In the genomic region with DNA sequence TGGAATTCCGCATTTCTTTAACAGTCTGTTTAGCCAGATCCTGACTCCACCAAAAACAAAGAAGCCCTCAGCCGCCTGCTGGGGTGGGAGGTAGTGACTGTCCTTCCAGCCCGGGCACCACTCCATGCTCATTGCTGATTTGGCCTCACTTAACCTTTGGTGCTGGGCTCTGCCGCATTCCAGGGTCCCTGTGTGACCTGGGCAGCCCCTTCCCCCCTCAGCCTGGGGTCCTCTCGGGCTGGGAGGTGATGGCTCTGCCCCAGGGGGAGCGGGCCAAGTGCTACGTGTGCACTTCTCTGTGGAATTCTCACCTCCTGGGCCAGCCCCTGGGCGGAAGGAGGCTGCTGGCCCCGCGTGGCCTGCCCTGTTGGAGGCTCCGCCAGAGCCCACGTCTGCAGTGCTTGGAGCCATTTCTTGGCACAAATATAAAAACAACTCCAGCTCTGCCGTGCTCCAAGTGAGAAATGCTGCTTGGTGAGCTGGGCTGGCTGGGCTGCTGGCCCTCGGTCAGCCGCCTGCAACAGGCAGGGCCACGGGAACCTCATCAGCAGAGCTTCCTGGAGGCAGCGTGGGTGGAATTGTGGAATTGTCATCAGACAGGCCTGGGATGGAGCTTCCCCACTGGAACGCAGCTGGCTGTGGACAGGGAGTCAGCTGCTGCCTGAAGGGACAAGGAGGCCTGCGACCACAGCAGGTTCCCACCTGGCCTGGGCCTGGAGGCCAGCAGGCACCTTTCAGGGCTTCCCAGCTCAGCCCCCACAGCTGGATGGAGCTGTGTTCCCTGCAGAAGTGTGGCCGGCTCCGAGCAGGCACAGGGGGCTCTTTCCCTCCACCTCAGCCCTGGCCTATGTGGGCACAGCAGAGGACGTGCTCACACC, we compare ENCODE assay signal across 11 cellular contexts.
DNase-seq lines count a peak whose midpoint lies in the region; ATAC-seq lines count a peak whose summit lies in the region.
"Had no signal": no experiment of that assay in that cellular context is flagged by ENCODE, and none has a peak within 500 bp of the region (broad histone marks: within the 10 kb centered on the region; RNA-seq: fewer than 3 reads in every experiment).

No MANE protein-coding gene starts in this region.

- ATAC-seq in right cardiac atrium = peak; percentile 69 to 85
- ATAC-seq in HG03095 (IDR thresholded peaks at IDR 0.05; ENCODE audit: unreplicated experiment) = no peak
- no peak for ATAC-seq in activated T-cell treated with anti-CD3 and anti-CD28 coated beads, Interleukin-2, amount 50 U/mL, for 4 hours
- ATAC-seq in HG03354 (IDR thresholded peaks at IDR 0.05; ENCODE audit: poor library complexity, severe bottlenecking, unreplicated experiment) = no peak

- H3K9me3 Mint-ChIP-seq in activated T-cell treated with anti-CD3 and anti-CD28 coated beads, Interleukin-2, amount 50 U/mL, for 4 hours = no peaks in the 10 kb centered on the region

- H3K27me3 Mint-ChIP-seq in activated T-cell treated with anti-CD3 and anti-CD28 coated beads, Interleukin-2, amount 50 U/mL, for 4 hours (ENCODE audit: low read depth) = no peaks in the 10 kb centered on the region

- H3K36me3 Mint-ChIP-seq in activated T-cell treated with anti-CD3 and anti-CD28 coated beads, Interleukin-2, amount 50 U/mL, for 4 hours (ENCODE audit: insufficient read depth) = no peaks in the 10 kb centered on the region

- no peaks in the 10 kb centered on the region for H3K9me3 ChIP-seq in right cardiac atrium (ENCODE audit: control insufficient read depth, low read length)
- H3K9me3 ChIP-seq: BE2C had no signal

- DNase-seq in AG20443 (ENCODE audit: low spot score) = peak; percentile 65
- DNase-seq in astrocyte of the hippocampus (ENCODE audit: low read depth, low spot score) = peak; percentile 73
- DNase-seq in right cardiac atrium = peak; percentile 58 to 91 (median 86)
- peak; percentile 88 for DNase-seq in posterior vena cava (ENCODE audit: low spot score)
- DNase-seq in activated T-cell treated with anti-CD3 and anti-CD28 coated beads, Interleukin-2, amount 50 U/mL, for 4 hours = no peak
- DNase-seq in HT-29 (ENCODE audit: low spot score) = no peak
- DNase-seq: BE2C, cortex of kidney, kidney glomerular epithelial cell had no signal

- H3K4me3 ChIP-seq in right cardiac atrium (ENCODE audit: low read length) = no peak overlapping the region

- whole genome bisulfite sequencing in right cardiac atrium = 20% methylated on average over 22 of the region's 22 CpGs

- no peak overlapping the region for H3K4me3 Mint-ChIP-seq in activated T-cell treated with anti-CD3 and anti-CD28 coated beads, Interleukin-2, amount 50 U/mL, for 4 hours

- H3K4me1 ChIP-seq in right cardiac atrium (ENCODE audit: control insufficient read depth, insufficient read depth, low read length) = peaks cover 11% of the 10 kb centered on the region

- H3K27ac ChIP-seq in right cardiac atrium (ENCODE audit: low read length) = peak overlapping the region; percentile 34

- H3K27me3 ChIP-seq in right cardiac atrium (ENCODE audit: control insufficient read depth, insufficient read depth) = no peaks in the 10 kb centered on the region
- H3K27me3 ChIP-seq: BE2C had no signal

- no peaks in the 10 kb centered on the region for H3K4me1 Mint-ChIP-seq in activated T-cell treated with anti-CD3 and anti-CD28 coated beads, Interleukin-2, amount 50 U/mL, for 4 hours (ENCODE audit: low read depth)

- intact Hi-C loops in right cardiac atrium (cut with DNase I) = no loop called here
- intact Hi-C loops in posterior vena cava (cut with DNase I) = no loop called here

Comparison
In these comparisons a context has a peak if more than half of its experiments do, and no peak if none do; other contexts are left out.
1. DNase-seq: peak in AG20443 (single experiment), astrocyte of the hippocampus (single experiment), right cardiac atrium (3 of 3) and posterior vena cava (single experiment); none in activated T-cell treated with anti-CD3 and anti-CD28 coated beads, Interleukin-2, amount 50 U/mL, for 4 hours (single experiment) and HT-29 (single experiment).
2. ATAC-seq: peak in right cardiac atrium (2 of 2); none in HG03095 (single experiment), activated T-cell treated with anti-CD3 and anti-CD28 coated beads, Interleukin-2, amount 50 U/mL, for 4 hours (0 of 2) and HG03354 (single experiment).